Comparison of ENCODE assay signal across 13 cellular contexts in genomic region chr1:164785841-164786534, GRCh38.
DNase-seq lines count a peak whose midpoint lies in the region; ATAC-seq and TF ChIP-seq lines count a peak whose summit lies in the region.
"Had no signal": no experiment of that assay in that cellular context is flagged by ENCODE, and none has a peak within 500 bp of the region (broad histone marks: within the 10 kb centered on the region; RNA-seq: fewer than 3 reads in every experiment).

No MANE protein-coding gene starts in this region.

- H3K9me3 ChIP-seq in lung (ENCODE audit: control insufficient read depth in 2 of 2, insufficient read depth in 1 of 2, low read length in 1 of 2): no peaks in the 10 kb centered on the region
- H3K9me3 ChIP-seq in CD4-positive, alpha-beta memory T cell (ENCODE audit: control insufficient read depth in 1 of 2, low read length in 2 of 2): no peaks in the 10 kb centered on the region

- H3K36me3 Mint-ChIP-seq in chondrocyte (ENCODE audit: low read depth): no peaks in the 10 kb centered on the region
- H3K36me3 Mint-ChIP-seq in type B pancreatic cell: peaks cover 38% of the 10 kb centered on the region
- no peaks in the 10 kb centered on the region for H3K36me3 Mint-ChIP-seq in CD4-positive, alpha-beta memory T cell
- H3K36me3 Mint-ChIP-seq: activated CD8-positive, alpha-beta memory T cell treated with anti-CD3 and anti-CD28 coated beads, Interleukin-2, amount 10 ng/mL, durations not matched to agents 7 days and 5 days had no signal

- WGBS in lung, 2 donors: 59 to 74% methylated on average over 6 of the region's 6 CpGs

- POLR2A ChIA-PET in CD4-positive, alpha-beta memory T cell (lab: Charles Lee; ENCODE audit: partially characterized antibody): no interaction called here

- peaks cover 4% of the 10 kb centered on the region for H3K27me3 Mint-ChIP-seq in chondrocyte (ENCODE audit: low read depth)
- H3K27me3 Mint-ChIP-seq in type B pancreatic cell: no peaks in the 10 kb centered on the region
- peaks cover 0 to 4% of the 10 kb centered on the region in 2 donors for H3K27me3 Mint-ChIP-seq in CD4-positive, alpha-beta memory T cell

- H3K27ac Mint-ChIP-seq in chondrocyte (ENCODE audit: unreplicated experiment) (peak overlapping the region; percentile 9), type B pancreatic cell (peak overlapping the region; percentile 97)
- H3K27ac Mint-ChIP-seq in CD4-positive, alpha-beta memory T cell: no peak overlapping the region
- H3K27ac Mint-ChIP-seq: activated CD8-positive, alpha-beta memory T cell treated with anti-CD3 and anti-CD28 coated beads, Interleukin-2, amount 10 ng/mL, durations not matched to agents 7 days and 5 days; T-helper 1 cell treated with Interleukin-12 subunit alpha and Interleukin-12 subunit beta and Interleukin-4 antibody, amounts not matched to agents 30 μg/mL and 1 μg/mL, for 36 hours had no signal

- peaks cover 18 to 31% of the 10 kb centered on the region in 2 donors for H3K4me1 ChIP-seq in lung (ENCODE audit: control insufficient read depth in 2 of 2, insufficient read depth in 2 of 2, low read length in 2 of 2)
- H3K4me1 ChIP-seq in CD4-positive, alpha-beta memory T cell (ENCODE audit: insufficient read depth, low read length): no peaks in the 10 kb centered on the region

- no peaks in the 10 kb centered on the region for H3K27me3 ChIP-seq in lung (ENCODE audit: control insufficient read depth, insufficient read depth)
- no peaks in the 10 kb centered on the region for H3K27me3 ChIP-seq in CD4-positive, alpha-beta memory T cell (ENCODE audit: insufficient read depth, low read length)

- intact Hi-C loops in CD4-positive, alpha-beta memory T cell (cut with micrococcal nuclease): loop anchor here (5.0 kb wide), 1 partner anchor 1259 kb away; no protein-coding TSS in a partner anchor

- H3K4me3 Mint-ChIP-seq in chondrocyte (ENCODE audit: unreplicated experiment) (no peak overlapping the region), type B pancreatic cell (peak overlapping the region; percentile 76)
- H3K4me3 Mint-ChIP-seq in CD4-positive, alpha-beta memory T cell: no peak overlapping the region
- H3K4me3 Mint-ChIP-seq: activated CD8-positive, alpha-beta memory T cell treated with anti-CD3 and anti-CD28 coated beads, Interleukin-2, amount 10 ng/mL, durations not matched to agents 7 days and 5 days; T-helper 1 cell treated with Interleukin-12 subunit alpha and Interleukin-12 subunit beta and Interleukin-4 antibody, amounts not matched to agents 30 μg/mL and 1 μg/mL, for 36 hours had no signal

- H3K9me3 Mint-ChIP-seq in chondrocyte (ENCODE audit: low read depth): no peaks in the 10 kb centered on the region
- H3K9me3 Mint-ChIP-seq in type B pancreatic cell: no peaks in the 10 kb centered on the region
- H3K9me3 Mint-ChIP-seq in CD4-positive, alpha-beta memory T cell: peaks cover 0 to 4% (median 0%) of the 10 kb centered on the region in 8 donors
- H3K9me3 Mint-ChIP-seq: T-helper 1 cell treated with Interleukin-12 subunit alpha and Interleukin-12 subunit beta and Interleukin-4 antibody, amounts not matched to agents 30 μg/mL and 1 μg/mL, for 36 hours had no signal

- TF ChIP-seq CTCF in chondrocyte (IDR thresholded peaks at IDR 0.05) (no peak), lung (IDR thresholded peaks at IDR 0.05; ENCODE audit: control extremely low read depth, extremely low read depth) (no peak), type B pancreatic cell (conservative IDR thresholded peaks at IDR 0.05) (no peak)

- H3K36me3 ChIP-seq in lung (ENCODE audit: control insufficient read depth in 2 of 2, insufficient read depth in 2 of 2, low read length in 2 of 2): no peaks in the 10 kb centered on the region
- no peaks in the 10 kb centered on the region for H3K36me3 ChIP-seq in CD4-positive, alpha-beta memory T cell (ENCODE audit: insufficient read depth, low read length)

- H3K4me3 ChIP-seq in lung: no peak overlapping the region
- no peak overlapping the region for H3K4me3 ChIP-seq in CD4-positive, alpha-beta memory T cell (ENCODE audit: low read length in 2 of 2)

- CTCF ChIA-PET in CD4-positive, alpha-beta memory T cell (lab: Charles Lee; ENCODE audit: partially characterized antibody): interaction anchor here (1.2 to 1.3 kb wide), 3 partner anchors 8 to 1427 kb away, joined by 3 read pairs; no protein-coding TSS in a partner anchor

- peak overlapping the region; percentile 72 to 73 for H3K27ac ChIP-seq in lung (ENCODE audit: low read depth in 1 of 2, low read length in 1 of 2)
- H3K27ac ChIP-seq in CD4-positive, alpha-beta memory T cell (ENCODE audit: low read depth, low read length): no peak overlapping the region

- DNase-seq in DMS153 (lab: John Stamatoyannopoulos, UW): peak; percentile 21
- DNase-seq in DMS153 treated with DMSO at 0.1 percent for 48 hours (lab: John Stamatoyannopoulos, UW; ENCODE audit: unreplicated experiment): no peak
- no peak for DNase-seq in chondrocyte (ENCODE audit: low spot score)
- DNase-seq in lung (ENCODE audit: low spot score): no peak
- DNase-seq in type B pancreatic cell (ENCODE audit: extremely low spot score, unreplicated experiment): no peak
- no peak for DNase-seq in CD4-positive, alpha-beta memory T cell
- DNase-seq in stimulated activated CD4-positive, alpha-beta T cell treated with anti-CD3 and anti-CD28 coated beads, Interleukin-2, amount 100 ng/mL, for 48 hours: no peak
- DNase-seq: activated CD8-positive, alpha-beta memory T cell treated with anti-CD3 and anti-CD28 coated beads, Interleukin-2, amount 10 ng/mL, durations not matched to agents 7 days and 5 days; aorta; GOT3; Karpas-422 had no signal

- H3K4me1 Mint-ChIP-seq in chondrocyte (ENCODE audit: low read depth) (peaks cover 37% of the 10 kb centered on the region), type B pancreatic cell (ENCODE audit: unreplicated experiment) (peaks cover 75% of the 10 kb centered on the region)
- H3K4me1 Mint-ChIP-seq in CD4-positive, alpha-beta memory T cell: peaks cover 3 to 9% (median 5%) of the 10 kb centered on the region in 4 donors
- H3K4me1 Mint-ChIP-seq: activated CD8-positive, alpha-beta memory T cell treated with anti-CD3 and anti-CD28 coated beads, Interleukin-2, amount 10 ng/mL, durations not matched to agents 7 days and 5 days had no signal

- no peak for ATAC-seq in lung (ENCODE audit: insufficient read depth, low FRiP score)
- no peak for ATAC-seq in GM19395 (IDR thresholded peaks at IDR 0.05; ENCODE audit: unreplicated experiment)
- ATAC-seq: activated CD8-positive, alpha-beta memory T cell treated with anti-CD3 and anti-CD28 coated beads, Interleukin-2, amount 10 ng/mL, durations not matched to agents 7 days and 5 days had no signal

Comparison
In these comparisons a context has a peak if more than half of its experiments do, and no peak if none do; other contexts are left out.
1. H3K27ac Mint-ChIP-seq: peak in chondrocyte (single experiment) and type B pancreatic cell (single experiment); none in CD4-positive, alpha-beta memory T cell (0 of 7).